In the genomic region with DNA sequence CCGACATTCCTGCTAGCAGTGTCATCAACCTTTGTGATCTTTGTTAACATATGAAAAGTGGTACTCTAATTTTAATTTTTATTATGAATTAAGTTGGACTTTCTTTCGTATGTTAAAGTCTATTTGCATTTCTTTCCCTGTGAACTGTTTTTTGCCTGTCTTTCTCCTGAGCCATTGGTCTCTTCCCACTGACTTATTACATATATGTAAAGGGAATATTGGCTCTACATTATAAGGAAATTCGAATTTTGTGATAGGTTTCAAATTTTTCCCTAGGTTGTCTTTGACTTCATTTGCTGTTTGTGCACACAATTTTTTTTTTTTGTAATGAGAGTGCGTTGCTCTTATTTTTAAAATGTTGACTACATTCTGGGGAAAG, we compare ENCODE assay signal across 8 cellular contexts. TPM values are rescaled to one million over a fixed set of nuclear protein-coding genes. Genes with fewer than 3 reads are reported as not detected.
A peak's percentile ranks its signal among the peaks of the same experiment; 100 is the strongest.
DNase-seq lines count a peak whose midpoint lies in the region; ATAC-seq and TF ChIP-seq lines count a peak whose summit lies in the region.

No MANE protein-coding gene starts in this region.

- no peaks in the 10 kb centered on the region for H3K27me3 ChIP-seq in GM23248 (replicated peaks; ENCODE audit: insufficient read depth)
- peaks cover 6% of the 10 kb centered on the region for H3K27me3 ChIP-seq in gastroesophageal sphincter

- TF ChIP-seq EP300 in gastroesophageal sphincter (IDR thresholded peaks at IDR 0.05), result no peak

- TF ChIP-seq CTCF in WI38 (IDR thresholded peaks at IDR 0.05; ENCODE audit: low read depth, low read length) (no peak), gastroesophageal sphincter (IDR thresholded peaks at IDR 0.05) (no peak)

- DNase-seq in GM23248 (no peak), NCI-H2227 (lab: John Stamatoyannopoulos, UW; ENCODE audit: unreplicated experiment) (no peak), SIG-M5 (lab: John Stamatoyannopoulos, UW) (no peak), NCI-H1694 treated with DMSO at 0.1 percent for 48 hours (lab: John Stamatoyannopoulos, UW) (no peak)

- peak overlapping the region; percentile 91 for H2AFZ ChIP-seq in GM23248

- H3K27ac ChIP-seq in GM23248 (peak overlapping the region; percentile 25; the same call in 1 of the 2 replicates), gastroesophageal sphincter (peak overlapping the region; percentile 70 to 92 (median 82)), skin epidermis (peak overlapping the region in 19 of 21 experiments; percentile 85 to 97 (median 90))

- H3K36me3 ChIP-seq in GM23248 (ENCODE audit: low read depth) (peaks cover 24% of the 10 kb centered on the region), gastroesophageal sphincter (peaks cover 0 to 27% of the 10 kb centered on the region in 2 donors)

- in situ Hi-C loops in GM23248 (cut with MboI), result no loop called here

- peak overlapping the region; percentile 88 for H3K9ac ChIP-seq in GM23248

- H3F3A ChIP-seq in GM23248 (ENCODE audit: insufficient read depth), result peaks cover 8% of the 10 kb centered on the region

- no peaks in the 10 kb centered on the region for H3K9me2 ChIP-seq in GM23248 (ENCODE audit: insufficient read depth)

- H3K79me2 ChIP-seq in GM23248 (ENCODE audit: insufficient read depth), result peaks cover 50% of the 10 kb centered on the region

- peaks cover 15% of the 10 kb centered on the region for H3K4me1 ChIP-seq in GM23248 (ENCODE audit: insufficient read depth)
- peaks cover 0 to 27% (median 7%) of the 10 kb centered on the region in 3 donors for H3K4me1 ChIP-seq in gastroesophageal sphincter

- peak overlapping the region; percentile 75 for H3K4me2 ChIP-seq in GM23248 (ENCODE audit: unreplicated experiment)

- H3K4me3 ChIP-seq in GM23248 (peak overlapping the region; percentile 90), WI38 (ENCODE audit: low read depth, low read length) (peak overlapping the region; percentile 85), gastroesophageal sphincter (peak overlapping the region; percentile 74 to 86), skin epidermis (peak overlapping the region; percentile 70 to 85 (median 72))

- H4K20me1 ChIP-seq in GM23248 (ENCODE audit: insufficient read depth), result no peaks in the 10 kb centered on the region

- 53 to 60% methylated on average over 4 of the region's 4 CpGs for WGBS in GM23248 (ENCODE audit: low coverage in 1 of 2, low lambda C conversion rate in 2 of 2, missing lambda C conversion rate in 2 of 2), 2 experiments
- WGBS in gastroesophageal sphincter (ENCODE audit: low coverage in 1 of 2), 2 donors, result 50 to 52% methylated on average over 3 of the region's 4 CpGs

- no peak for TF ChIP-seq POLR2A in gastroesophageal sphincter (IDR thresholded peaks at IDR 0.05)

- H3K9me3 ChIP-seq in GM23248 (ENCODE audit: low read depth), result no peaks in the 10 kb centered on the region
- no peaks in the 10 kb centered on the region for H3K9me3 ChIP-seq in gastroesophageal sphincter

- ATAC-seq in gastroesophageal sphincter (no peak), GM19328 (IDR thresholded peaks at IDR 0.05; ENCODE audit: unreplicated experiment) (no peak)

RNA-seq across cellular contexts. Expression of gene CDC16, which starts 0.4 kb away (rescaled TPM):
- total RNA-seq in GM23248 (2014; rRNA removed; shearing (Covaris generic)), result 60.2 and 70.7 TPM in 2 replicates
- 80.0 and 80.5 TPM in 2 replicates for polyA plus RNA-seq in GM23248 (2016; fragmentation: Nextera tagmentation; extraction: Ambion mirVana)
- total RNA-seq in gastroesophageal sphincter, result 10 to 100 TPM; 40.1 to 53.1 (median 47.4) TPM

RNA-seq across cellular contexts. Expression of gene UPF3A, which starts 47.1 kb away (rescaled TPM):
- total RNA-seq in GM23248 (2014; rRNA removed; shearing (Covaris generic)), result 25.3 and 34.0 TPM in 2 replicates
- polyA plus RNA-seq in GM23248 (2016; fragmentation: Nextera tagmentation; extraction: Ambion mirVana), result 50.2 and 50.8 TPM in 2 replicates
- total RNA-seq in gastroesophageal sphincter, result 10 to 100 TPM; 31.0 to 40.0 (median 37.9) TPM

RNA-seq across cellular contexts. Expression of gene CFAP97D2, which starts 55.2 kb away (rescaled TPM):
- total RNA-seq in GM23248 (2014; rRNA removed; shearing (Covaris generic)), result not detected in 2 replicates
- polyA plus RNA-seq in GM23248 (2016; fragmentation: Nextera tagmentation; extraction: Ambion mirVana), result not detected in 2 replicates
- total RNA-seq in gastroesophageal sphincter, result not detected

Comparison
In these comparisons a context has a peak if more than half of its experiments do, and no peak if none do; other contexts are left out.
1. H3K27ac ChIP-seq: peak in every context shown above with its lines; median percentile 90 in skin epidermis; 82 in gastroesophageal sphincter; 25 in GM23248.